16 cellular contexts compared by ENCODE assay signal in genomic region chr11:94734563-94735275, GRCh38. TPM values are rescaled to one million over a fixed set of nuclear protein-coding genes. Genes with fewer than 3 reads are reported as not detected.
A peak's percentile ranks its signal among the peaks of the same experiment; 100 is the strongest.
DNase-seq lines count a peak whose midpoint lies in the region; ATAC-seq and TF ChIP-seq lines count a peak whose summit lies in the region.
"Had no signal": no experiment of that assay in that cellular context is flagged by ENCODE, and none has a peak within 500 bp of the region (broad histone marks: within the 10 kb centered on the region; RNA-seq: fewer than 3 reads in every experiment).

No MANE protein-coding gene starts in this region.

- intact Hi-C loops in esophagus muscularis mucosa (cut with DNase I), result no loop called here
- intact Hi-C loops in head of caudate nucleus (cut with DNase I), result no loop called here

- ATAC-seq in stimulated activated naive CD8-positive, alpha-beta T cell treated with anti-CD3 and anti-CD28 coated beads, Interleukin-15, amount 100 ng/mL, for 72 hours, result peak; percentile 27
- no peak for ATAC-seq in stimulated activated naive CD8-positive, alpha-beta T cell treated with anti-CD3 and anti-CD28 coated beads, Interleukin-15, Interleukin-2, amounts not matched to agents 100 U/mL and 50 U/mL, for 24 hours
- ATAC-seq in GM21360 (IDR thresholded peaks at IDR 0.05; ENCODE audit: unreplicated experiment), result no peak
- ATAC-seq: natural killer cell treated with Interleukin-12 subunit alpha and Interleukin-12 subunit beta and Interleukin-15 and Interleukin-18, amount 100 ng/mL, for 72 hours had no signal

- no peak for DNase-seq in stimulated activated naive CD8-positive, alpha-beta T cell treated with anti-CD3 and anti-CD28 coated beads, Interleukin-15, amount 100 ng/mL, for 72 hours
- DNase-seq in stimulated activated naive CD8-positive, alpha-beta T cell treated with anti-CD3 and anti-CD28 coated beads, Interleukin-15, Interleukin-2, amounts not matched to agents 100 U/mL and 50 U/mL, for 24 hours, result no peak
- peak; percentile 22 for DNase-seq in NCI-H345 treated with DMSO at 0.1 percent for 48 hours (lab: John Stamatoyannopoulos, UW; ENCODE audit: unreplicated experiment)
- DNase-seq in esophagus muscularis mucosa (ENCODE audit: extremely low spot score), result peak; percentile 88
- no peak for DNase-seq in NCI-H510A (lab: John Stamatoyannopoulos, UW)
- DNase-seq in A172 (ENCODE audit: low spot score), result no peak
- DNase-seq in head of caudate nucleus, result no peak
- DNase-seq: activated effector memory CD4-positive, alpha-beta T cell treated with Interleukin-2 at 50 U/mL for 16 hours; hippocampal formation; Peyer's patch; stimulated activated CD4-positive, alpha-beta T cell treated with anti-CD3 and anti-CD28 coated beads, Interleukin-15, amount 100 ng/mL, for 24 hours; stomach had no signal

- H3K36me3 ChIP-seq in esophagus muscularis mucosa, result no peaks in the 10 kb centered on the region
- H3K36me3 ChIP-seq: Peyer's patch, stomach had no signal

- peaks cover 30% of the 10 kb centered on the region for H3K27me3 Mint-ChIP-seq in stimulated activated naive CD8-positive, alpha-beta T cell treated with anti-CD3 and anti-CD28 coated beads, Interleukin-15, amount 100 ng/mL, for 72 hours

- no peaks in the 10 kb centered on the region for H3K9me3 Mint-ChIP-seq in stimulated activated naive CD8-positive, alpha-beta T cell treated with anti-CD3 and anti-CD28 coated beads, Interleukin-15, amount 100 ng/mL, for 72 hours
- H3K9me3 Mint-ChIP-seq: dendritic cell treated with granulocyte-macrophage colony-stimulating factor and Interleukin-4, amounts not matched to agents 40 ng/mL and 50 ng/mL, for 4 days; natural killer cell treated with Interleukin-12 subunit alpha and Interleukin-12 subunit beta and Interleukin-15 and Interleukin-18, amount 100 ng/mL, for 72 hours had no signal

- H3K9me3 ChIP-seq in esophagus muscularis mucosa, result no peaks in the 10 kb centered on the region
- H3K9me3 ChIP-seq: Peyer's patch, stomach had no signal

- peaks cover 19 to 63% (median 54%) of the 10 kb centered on the region in 4 donors for H3K4me1 ChIP-seq in esophagus muscularis mucosa
- H3K4me1 ChIP-seq: Peyer's patch had no signal

- no peak overlapping the region for H3K27ac ChIP-seq in esophagus muscularis mucosa (replicated peaks in 1 of 4)
- H3K27ac ChIP-seq: Peyer's patch, stomach, VCaP had no signal

- no peak for TF ChIP-seq EP300 in esophagus muscularis mucosa (IDR thresholded peaks at IDR 0.05)

- H3K4me3 ChIP-seq in esophagus muscularis mucosa, result no peak overlapping the region
- H3K4me3 ChIP-seq: Peyer's patch, stomach had no signal

- peaks cover 11% of the 10 kb centered on the region for H3K4me1 Mint-ChIP-seq in stimulated activated naive CD8-positive, alpha-beta T cell treated with anti-CD3 and anti-CD28 coated beads, Interleukin-15, amount 100 ng/mL, for 72 hours

- TF ChIP-seq POLR2A in esophagus muscularis mucosa (IDR thresholded peaks at IDR 0.05; ENCODE audit: low read depth), result no peak

- H3K4me3 Mint-ChIP-seq in stimulated activated naive CD8-positive, alpha-beta T cell treated with anti-CD3 and anti-CD28 coated beads, Interleukin-15, amount 100 ng/mL, for 72 hours, result no peak overlapping the region
- H3K4me3 Mint-ChIP-seq: dendritic cell treated with granulocyte-macrophage colony-stimulating factor and Interleukin-4, amounts not matched to agents 40 ng/mL and 50 ng/mL, for 4 days; natural killer cell treated with Interleukin-12 subunit alpha and Interleukin-12 subunit beta and Interleukin-15 and Interleukin-18, amount 100 ng/mL, for 72 hours had no signal

- H3K27me3 ChIP-seq in esophagus muscularis mucosa, result no peaks in the 10 kb centered on the region
- H3K27me3 ChIP-seq: Peyer's patch had no signal

- 85% methylated on average over 4 of the region's 4 CpGs for WGBS in esophagus muscularis mucosa

- TF ChIP-seq CTCF in esophagus muscularis mucosa (IDR thresholded peaks at IDR 0.05), result no peak

- no peak overlapping the region for H3K27ac Mint-ChIP-seq in stimulated activated naive CD8-positive, alpha-beta T cell treated with anti-CD3 and anti-CD28 coated beads, Interleukin-15, amount 100 ng/mL, for 72 hours
- H3K27ac Mint-ChIP-seq: dendritic cell treated with granulocyte-macrophage colony-stimulating factor and Interleukin-4, amounts not matched to agents 40 ng/mL and 50 ng/mL, for 4 days; natural killer cell treated with Interleukin-12 subunit alpha and Interleukin-12 subunit beta and Interleukin-15 and Interleukin-18, amount 100 ng/mL, for 72 hours had no signal

RNA-seq across cellular contexts. Expression of gene AMOTL1, which starts 33.4 kb away (rescaled TPM):
- 100 to 1,000 TPM; 172 to 259 (median 182) TPM for total RNA-seq in esophagus muscularis mucosa
- total RNA-seq in A172 (2014; rRNA removed; shearing (Covaris generic)), result 10.8 and 12.2 TPM in 2 replicates

Comparison
In these comparisons a context has a peak if more than half of its experiments do, and no peak if none do; other contexts are left out.
1. DNase-seq: peak in NCI-H345 treated with DMSO at 0.1 percent for 48 hours (single experiment) and esophagus muscularis mucosa (single experiment); none in stimulated activated naive CD8-positive, alpha-beta T cell treated with anti-CD3 and anti-CD28 coated beads, Interleukin-15, amount 100 ng/mL, for 72 hours (0 of 2), stimulated activated naive CD8-positive, alpha-beta T cell treated with anti-CD3 and anti-CD28 coated beads, Interleukin-15, Interleukin-2, amounts not matched to agents 100 U/mL and 50 U/mL, for 24 hours (single experiment), NCI-H510A (single experiment), A172 (single experiment) and head of caudate nucleus (0 of 42).
2. RNA of gene AMOTL1, which starts 33.4 kb away (total RNA-seq): 172 to 259 TPM in esophagus muscularis mucosa; 10.8 to 12.2 TPM in A172; every median in the first group is over 10 times any median in the second.